24 cellular contexts compared by ENCODE assay signal in genomic region chr2:80510716-80511115, GRCh38.
"Had no signal": no experiment of that assay in that cellular context is flagged by ENCODE, and none has a peak within 500 bp of the region (broad histone marks: within the 10 kb centered on the region; RNA-seq: fewer than 3 reads in every experiment).

No MANE protein-coding gene starts in this region.

- H3K9me3 ChIP-seq: colonic mucosa, esophagus muscularis mucosa, esophagus squamous epithelium, gastrocnemius medialis, heart left ventricle had no signal

- ATAC-seq: effector memory CD8-positive, alpha-beta T cell; esophagus mucosa; foreskin keratinocyte; gastrocnemius medialis; gastroesophageal sphincter had no signal

- H3K4me3 ChIP-seq: colonic mucosa, coronary artery, dorsolateral prefrontal cortex, esophagus muscularis mucosa, esophagus squamous epithelium, gastrocnemius medialis, gastroesophageal sphincter, heart left ventricle, heart right ventricle had no signal

- H3K27ac ChIP-seq: colonic mucosa, coronary artery, dorsolateral prefrontal cortex, epithelial cell of prostate, esophagus muscularis mucosa, esophagus squamous epithelium, foreskin keratinocyte, gastrocnemius medialis, gastroesophageal sphincter, heart left ventricle, heart right ventricle had no signal

- H3K36me3 ChIP-seq: colonic mucosa, esophagus muscularis mucosa, esophagus squamous epithelium, gastrocnemius medialis, gastroesophageal sphincter, heart left ventricle, heart right ventricle had no signal

- H3K4me1 ChIP-seq: colonic mucosa, esophagus muscularis mucosa, esophagus squamous epithelium, foreskin keratinocyte, gastrocnemius medialis, gastroesophageal sphincter, heart left ventricle, heart right ventricle had no signal

- H3K27me3 ChIP-seq: colonic mucosa, dorsolateral prefrontal cortex, esophagus muscularis mucosa, esophagus squamous epithelium, foreskin keratinocyte, gastrocnemius medialis, gastroesophageal sphincter had no signal

- DNase-seq: colonic mucosa; cortex of kidney; dermis blood vessel endothelial cell; dorsolateral prefrontal cortex; effector CD4-positive, alpha-beta T cell; effector CD8-positive, alpha-beta T cell; effector memory CD4-positive, alpha-beta T cell; effector memory CD8-positive, alpha-beta T cell; endodermal cell; erythroblast; esophagus squamous epithelium; foreskin fibroblast; foreskin keratinocyte; foreskin melanocyte; gastrocnemius medialis; glutamatergic neuron; head of caudate nucleus; heart left ventricle; heart right ventricle had no signal
